8 cellular contexts compared by ENCODE assay signal in genomic region chr16:5034167-5034523, GRCh38. TPM values are rescaled to one million over a fixed set of nuclear protein-coding genes. Genes with fewer than 3 reads are reported as not detected.
DNase-seq lines count a peak whose midpoint lies in the region; ATAC-seq and TF ChIP-seq lines count a peak whose summit lies in the region.

No MANE protein-coding gene starts in this region.

- no peaks in the 10 kb centered on the region for H3K36me3 Mint-ChIP-seq in activated CD4-positive, alpha-beta memory T cell treated with anti-CD3 and anti-CD28 coated beads, Interleukin-2, amount 10 ng/mL, durations not matched to agents 7 days and 5 days (ENCODE audit: low read depth)

- H3K4me1 Mint-ChIP-seq in activated CD4-positive, alpha-beta memory T cell treated with anti-CD3 and anti-CD28 coated beads, Interleukin-2, amount 10 ng/mL, durations not matched to agents 7 days and 5 days: peaks cover 19% of the 10 kb centered on the region

- peak overlapping the region; percentile 92 for H3K4me3 ChIP-seq in HAP-1
- peak overlapping the region; percentile 92; the same call in 1 of the 2 replicates for H3K4me3 ChIP-seq in iPS DF 6.9 (ENCODE audit: low read length)
- H3K4me3 ChIP-seq in spleen: peak overlapping the region; percentile 82 to 100 (median 98)

- H3K4me1 ChIP-seq in HAP-1 (peaks cover 7% of the 10 kb centered on the region), iPS DF 6.9 (ENCODE audit: control insufficient read depth, insufficient read depth, low read length) (peaks cover 2% of the 10 kb centered on the region; the same call in 1 of the 2 replicates), spleen (peaks cover 4 to 29% (median 25%) of the 10 kb centered on the region in 6 donors)

- H3K27me3 Mint-ChIP-seq in activated CD4-positive, alpha-beta memory T cell treated with anti-CD3 and anti-CD28 coated beads, Interleukin-2, amount 10 ng/mL, durations not matched to agents 7 days and 5 days: no peaks in the 10 kb centered on the region

- H3K36me3 ChIP-seq in HAP-1 (replicated peaks) (no peaks in the 10 kb centered on the region), iPS DF 6.9 (ENCODE audit: control insufficient read depth, insufficient read depth, low read length) (no peaks in the 10 kb centered on the region), spleen (peaks cover 0 to 25% (median 3%) of the 10 kb centered on the region in 6 donors)

- no peak for ATAC-seq in GM21423 (IDR thresholded peaks at IDR 0.05; ENCODE audit: unreplicated experiment)

- in situ Hi-C loops in HAP-1 (cut with MboI; ENCODE audit: low sequenced_read_pairs): no loop called here

- TF ChIP-seq CTCF in spleen (IDR thresholded peaks at IDR 0.05 in 8 of 11, conservative IDR thresholded peaks at IDR 0.05 in 3 of 11): no peak

- DNase-seq in HAP-1 (ENCODE audit: low spot score in 2 of 2): no peak
- DNase-seq in activated CD4-positive, alpha-beta memory T cell treated with anti-CD3 and anti-CD28 coated beads, Interleukin-2, amount 10 ng/mL, durations not matched to agents 7 days and 5 days: no peak
- DNase-seq in iPS DF 6.9 (ENCODE audit: low read depth, low spot score): no peak
- no peak for DNase-seq in spleen
- no peak for DNase-seq in stimulated activated CD4-positive, alpha-beta T cell treated with anti-CD3 and anti-CD28 coated beads, Interleukin-4, amount 100 ng/mL, for 4 hours
- no peak for DNase-seq in cerebellar cortex (ENCODE audit: low spot score)
- no peak for DNase-seq in dermis blood vessel endothelial cell

- intact Hi-C loops in spleen (cut with DNase I; ENCODE audit: low total_unique reads): no loop called here

- peak overlapping the region; percentile 83 for H3K4me3 Mint-ChIP-seq in activated CD4-positive, alpha-beta memory T cell treated with anti-CD3 and anti-CD28 coated beads, Interleukin-2, amount 10 ng/mL, durations not matched to agents 7 days and 5 days

- CTCF ChIA-PET in activated CD4-positive, alpha-beta memory T cell treated with anti-CD3 and anti-CD28 coated beads, Interleukin-2, amount 10 ng/mL, durations not matched to agents 7 days and 5 days (lab: Charles Lee): no interaction called here

- peak overlapping the region; percentile 64 for H3K27ac Mint-ChIP-seq in activated CD4-positive, alpha-beta memory T cell treated with anti-CD3 and anti-CD28 coated beads, Interleukin-2, amount 10 ng/mL, durations not matched to agents 7 days and 5 days

- WGBS in iPS DF 6.9 (ENCODE audit: insufficient coverage, insufficient read length): no CpG with 5 or more reads among the region's 2 CpGs
- WGBS in spleen, 5 donors: 12 to 22% (median 16%) methylated on average over 2 of the region's 2 CpGs

- H3K27me3 ChIP-seq in HAP-1 (ENCODE audit: low read depth): no peaks in the 10 kb centered on the region
- H3K27me3 ChIP-seq in iPS DF 6.9 (ENCODE audit: control insufficient read depth, insufficient read depth, low read length): no peaks in the 10 kb centered on the region; the same call in 1 of the 2 replicates
- no peaks in the 10 kb centered on the region for H3K27me3 ChIP-seq in spleen (replicated peaks in 1 of 7)

- POLR2A ChIA-PET in activated CD4-positive, alpha-beta memory T cell treated with anti-CD3 and anti-CD28 coated beads, Interleukin-2, amount 10 ng/mL, durations not matched to agents 7 days and 5 days (lab: Charles Lee): interaction anchor here (0.6 to 3.9 kb wide), 9 partner anchors 11 to 341 kb away, joined by 3 to 23 read pairs (median 5); partner anchors contain the start of genes ALG1, ANKS3, DNAAF8 and GLYR1

- no peaks in the 10 kb centered on the region for H3K9me3 Mint-ChIP-seq in activated CD4-positive, alpha-beta memory T cell treated with anti-CD3 and anti-CD28 coated beads, Interleukin-2, amount 10 ng/mL, durations not matched to agents 7 days and 5 days

- H3K27ac ChIP-seq in iPS DF 6.9 (ENCODE audit: low read length) (no peak overlapping the region), spleen (peak overlapping the region; percentile 64 to 86 (median 77))

- no peak for TF ChIP-seq POLR2A in spleen (IDR thresholded peaks at IDR 0.05)

- H3K9me3 ChIP-seq in HAP-1 (no peaks in the 10 kb centered on the region), iPS DF 6.9 (ENCODE audit: control insufficient read depth, insufficient read depth, low read length) (no peaks in the 10 kb centered on the region), spleen (no peaks in the 10 kb centered on the region)

RNA-seq across cellular contexts. Expression of gene NAGPA, which starts 0.4 kb away (rescaled TPM):
- 10 to 100 TPM; 12.5 to 12.8 TPM for total RNA-seq in activated CD4-positive, alpha-beta memory T cell treated with anti-CD3 and anti-CD28 coated beads, Interleukin-2, amount 10 ng/mL, durations not matched to agents 7 days and 5 days
- 10 to 100 TPM; 16.2 to 41.8 (median 25.4) TPM for total RNA-seq in spleen
- 10 to 100 TPM; 11.8 to 17.7 (median 14.8) TPM for polyA plus RNA-seq in spleen
- total RNA-seq in dermis blood vessel endothelial cell: 34.8 and 35.9 TPM in 2 replicates

RNA-seq across cellular contexts. Expression of gene C16orf89, which starts 31.6 kb away (rescaled TPM):
- total RNA-seq in activated CD4-positive, alpha-beta memory T cell treated with anti-CD3 and anti-CD28 coated beads, Interleukin-2, amount 10 ng/mL, durations not matched to agents 7 days and 5 days: not detected
- total RNA-seq in spleen (1 to 10 TPM in 4 of 7 donors, under 1 TPM in 2, not detected in 1; 0.34 to 2.5 (median 1.5) TPM), dermis blood vessel endothelial cell (not detected in 2 replicates)
- polyA plus RNA-seq in spleen: 1 to 10 TPM; 1.7 to 5.7 (median 4.0) TPM

RNA-seq across cellular contexts. Expression of gene ALG1, which starts 37.5 kb away (rescaled TPM):
- total RNA-seq in activated CD4-positive, alpha-beta memory T cell treated with anti-CD3 and anti-CD28 coated beads, Interleukin-2, amount 10 ng/mL, durations not matched to agents 7 days and 5 days: 10 to 100 TPM; 18.7 to 19.3 TPM
- total RNA-seq in spleen (10 to 100 TPM; 18.4 to 46.2 (median 24.8) TPM), dermis blood vessel endothelial cell (30.4 and 36.4 TPM in 2 replicates)
- 10 to 100 TPM; 13.0 to 18.6 (median 17.0) TPM for polyA plus RNA-seq in spleen
